ENCODE assay signal across 2 cellular contexts in genomic region chr22:18034076-18034475, GRCh38.
TF ChIP-seq lines count a peak whose summit lies in the region.

No MANE protein-coding gene starts in this region.

TF ChIP-seq in IMR-90, 13 proteins besides CTCF, POLR2A, EP300 and RAD21:
- TF ChIP-seq RCOR1 (IDR thresholded peaks at IDR 0.05; ENCODE audit: insufficient replicate concordance, low read length) (no peak), RFX5 (IDR thresholded peaks at IDR 0.05; ENCODE audit: low read depth, low read length) (no peak), ELK1 (IDR thresholded peaks at IDR 0.05; ENCODE audit: borderline replicate concordance, low read depth, low read length) (no peak), SMC3 (IDR thresholded peaks at IDR 0.05; ENCODE audit: low read depth, low read length) (no peak), MAZ (IDR thresholded peaks at IDR 0.05; ENCODE audit: borderline replicate concordance, low read depth, low read length) (no peak), CHD1 (IDR thresholded peaks at IDR 0.05; ENCODE audit: low read depth, low read length) (no peak), MAFK (IDR thresholded peaks at IDR 0.05; ENCODE audit: low read depth, low read length) (no peak), BHLHE40 (IDR thresholded peaks at IDR 0.05; ENCODE audit: low read depth, low read length) (no peak), USF2 (IDR thresholded peaks at IDR 0.05; ENCODE audit: low read depth, low read length) (no peak), MXI1 (IDR thresholded peaks at IDR 0.05; ENCODE audit: borderline replicate concordance, low read depth, low read length) (no peak), CEBPB (IDR thresholded peaks at IDR 0.05; ENCODE audit: low read depth, low read length) (no peak), FOS (IDR thresholded peaks at IDR 0.05; ENCODE audit: low read depth, low read length) (no peak), NFE2L2 (IDR thresholded peaks at IDR 0.05; ENCODE audit: low read depth, low read length) (no peak)

TF ChIP-seq in GM23338, 12 proteins besides CTCF, POLR2A, EP300 and RAD21:
- TF ChIP-seq NANOG (IDR thresholded peaks at IDR 0.05; ENCODE audit: borderline replicate concordance) (no peak), CREB1 (CRISPR knock-in tag; IDR thresholded peaks at IDR 0.05; ENCODE audit: low read depth) (no peak), ZNF462 (CRISPR knock-in tag; IDR thresholded peaks at IDR 0.05) (no peak)
